12 cellular contexts compared by ENCODE assay signal in the genomic region with DNA sequence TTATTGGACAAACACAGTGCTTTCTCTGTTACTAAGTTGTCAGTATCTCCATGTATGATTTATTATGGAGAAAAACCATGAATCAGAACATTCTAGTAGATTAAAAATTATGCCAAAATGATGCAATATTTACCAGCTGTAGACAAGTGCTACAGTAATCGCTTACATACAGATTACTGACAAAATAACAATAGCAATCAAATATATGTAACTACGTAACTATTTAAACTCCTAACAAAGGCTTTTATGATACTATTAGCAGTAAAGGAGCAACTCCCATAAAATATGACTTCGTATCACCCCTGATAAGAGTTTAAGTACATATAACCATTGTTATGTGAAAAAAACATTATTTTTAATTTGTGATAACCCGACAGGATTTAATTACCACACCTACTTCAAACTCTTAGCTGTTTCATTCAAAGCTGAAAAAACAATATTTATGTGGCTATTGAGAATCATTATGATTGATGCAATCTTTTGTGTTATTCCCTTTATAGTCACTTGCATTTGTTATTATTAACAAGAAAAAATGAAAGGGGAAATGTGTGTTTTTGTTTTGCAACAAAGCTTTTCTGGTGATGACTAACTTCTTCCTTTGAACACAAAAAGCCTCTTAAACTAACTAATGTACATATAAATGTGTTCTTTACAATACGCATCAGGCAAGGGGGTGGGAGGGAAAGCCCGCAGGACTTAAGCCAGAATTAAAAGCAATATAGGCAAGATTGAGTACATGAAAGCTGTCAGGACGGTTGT.
DNase-seq lines count a peak whose midpoint lies in the region; ATAC-seq and TF ChIP-seq lines count a peak whose summit lies in the region.
"Had no signal": no experiment of that assay in that cellular context is flagged by ENCODE, and none has a peak within 500 bp of the region (broad histone marks: within the 10 kb centered on the region; RNA-seq: fewer than 3 reads in every experiment).

No MANE protein-coding gene starts in this region.

- peak; percentile 10 for DNase-seq in AG10803 (ENCODE audit: low read depth)
- peak; percentile 5 for DNase-seq in NB4 (ENCODE audit: low read depth)
- DNase-seq in adipocyte (ENCODE audit: low read depth), result peak; percentile 46
- peak; percentile 54 for DNase-seq in fibroblast of villous mesenchyme (ENCODE audit: low read depth)
- DNase-seq in tibial artery, result no peak
- DNase-seq in BE2C, result no peak
- no peak for DNase-seq in NCI-H2029 (lab: John Stamatoyannopoulos, UW)
- DNase-seq: activated CD8-positive, alpha-beta memory T cell treated with anti-CD3 and anti-CD28 coated beads, Interleukin-2, amount 10 ng/mL, durations not matched to agents 7 days and 5 days; left cardiac atrium; ovary; stimulated activated CD4-positive, alpha-beta T cell treated with anti-CD3 and anti-CD28 coated beads, Interleukin-4, amount 100 ng/mL, for 4 hours had no signal

- no peak for ATAC-seq in GM21367 (IDR thresholded peaks at IDR 0.05; ENCODE audit: unreplicated experiment)
- ATAC-seq: activated CD8-positive, alpha-beta memory T cell treated with anti-CD3 and anti-CD28 coated beads, Interleukin-2, amount 10 ng/mL, durations not matched to agents 7 days and 5 days had no signal

- H3K4me3 ChIP-seq in AG10803 (ENCODE audit: low read length) (no peak overlapping the region), NB4 (ENCODE audit: low read depth, low read length) (no peak overlapping the region), adipocyte (ENCODE audit: low read length) (no peak overlapping the region), fibroblast of villous mesenchyme (ENCODE audit: low read depth, low read length) (no peak overlapping the region), tibial artery (no peak overlapping the region), BE2C (ENCODE audit: low read depth, low read length) (no peak overlapping the region)
- H3K4me3 ChIP-seq: ovary had no signal

- peaks cover 9% of the 10 kb centered on the region for H3K4me1 ChIP-seq in adipocyte (ENCODE audit: control insufficient read depth, insufficient read depth, low read length)
- H3K4me1 ChIP-seq in tibial artery, result no peaks in the 10 kb centered on the region
- no peaks in the 10 kb centered on the region for H3K4me1 ChIP-seq in BE2C

- H3K27ac ChIP-seq in tibial artery, result no peak overlapping the region
- H3K27ac ChIP-seq: ovary had no signal

- H3K9me3 ChIP-seq in adipocyte (ENCODE audit: control insufficient read depth, low read length) (no peaks in the 10 kb centered on the region), tibial artery (no peaks in the 10 kb centered on the region), BE2C (no peaks in the 10 kb centered on the region; the same call in 1 of the 2 replicates)
- H3K9me3 ChIP-seq: ovary had no signal

- TF ChIP-seq CTCF in AG10803 (conservative IDR thresholded peaks at IDR 0.05; ENCODE audit: low read length) (no peak), NB4 (IDR thresholded peaks at IDR 0.05; ENCODE audit: low read depth, low read length) (no peak), fibroblast of villous mesenchyme (IDR thresholded peaks at IDR 0.05; ENCODE audit: insufficient read depth, low read depth, low read length) (no peak), tibial artery (IDR thresholded peaks at IDR 0.05) (no peak), BE2C (IDR thresholded peaks at IDR 0.05; ENCODE audit: low read depth, low read length) (no peak)

- H3K27me3 ChIP-seq in adipocyte (replicated peaks; ENCODE audit: control insufficient read depth, insufficient read depth, low read length) (no peaks in the 10 kb centered on the region), tibial artery (no peaks in the 10 kb centered on the region), BE2C (no peaks in the 10 kb centered on the region)
- H3K27me3 ChIP-seq: ovary had no signal

- no peak overlapping the region for H3K9ac ChIP-seq in adipocyte (ENCODE audit: low read length)

- no peak for TF ChIP-seq POLR2A in NB4 (IDR thresholded peaks at IDR 0.05; ENCODE audit: extremely low read depth, insufficient read length)

- intact Hi-C loops in tibial artery (cut with DNase I; ENCODE audit: low total_unique reads), result loop anchor here (5.0 kb wide), 1 partner anchor 322 kb away; no protein-coding TSS in a partner anchor

- no peaks in the 10 kb centered on the region for H3K36me3 ChIP-seq in adipocyte (ENCODE audit: control insufficient read depth, insufficient read depth, low read length, severe bottlenecking)
- no peaks in the 10 kb centered on the region for H3K36me3 ChIP-seq in tibial artery
- no peaks in the 10 kb centered on the region; the same call in 1 of the 2 replicates for H3K36me3 ChIP-seq in BE2C
- H3K36me3 ChIP-seq: ovary had no signal

Comparison
In these comparisons a context has a peak if more than half of its experiments do, and no peak if none do; other contexts are left out.
1. DNase-seq: peak in AG10803 (single experiment), NB4 (single experiment), adipocyte (single experiment) and fibroblast of villous mesenchyme (single experiment); none in tibial artery (0 of 2), BE2C (single experiment) and NCI-H2029 (single experiment).